11 cellular contexts compared by ENCODE assay signal in the genomic region with DNA sequence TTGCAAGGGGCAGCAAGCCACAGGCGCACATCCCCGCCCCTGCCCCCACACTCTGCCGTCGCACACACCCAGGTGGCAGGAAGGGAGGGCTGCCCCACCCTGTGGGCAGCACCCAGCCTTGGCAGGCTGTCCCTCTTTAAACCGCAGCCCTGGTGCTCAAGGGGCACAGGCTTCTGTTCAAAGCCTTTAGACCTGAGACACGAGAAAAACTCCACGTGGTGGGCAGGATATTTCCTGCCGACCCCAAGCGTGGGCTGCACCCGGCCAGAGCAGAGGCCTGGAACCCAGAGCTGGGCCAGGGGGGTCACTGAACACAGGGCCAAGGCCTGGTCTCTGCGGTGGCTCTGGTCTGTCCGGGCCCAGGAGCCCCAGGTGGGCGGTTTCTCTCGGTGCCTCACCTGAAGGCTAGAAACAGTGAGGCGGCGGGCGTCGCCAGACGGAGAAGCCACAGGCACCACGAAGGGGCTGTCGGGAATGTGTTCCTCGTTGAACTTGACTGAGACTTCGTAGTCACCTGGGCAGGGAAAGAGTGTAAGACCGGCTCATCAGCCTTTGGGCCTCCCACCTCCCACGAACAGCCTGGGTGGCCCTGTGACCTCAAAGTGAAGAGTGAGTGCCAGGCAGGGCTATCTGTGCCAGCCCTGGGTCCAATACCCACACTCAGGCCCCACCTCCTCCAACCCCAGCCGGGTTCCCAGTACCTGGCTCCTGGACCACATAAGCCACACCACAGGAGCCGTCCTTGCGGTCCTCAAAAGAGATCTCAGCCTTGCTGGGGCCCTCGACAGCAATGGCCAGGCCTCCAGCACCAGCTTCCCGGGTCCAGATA. TPM values are rescaled to one million over a fixed set of nuclear protein-coding genes. Genes with fewer than 3 reads are reported as not detected.
DNase-seq lines count a peak whose midpoint lies in the region; ATAC-seq lines count a peak whose summit lies in the region.
"Had no signal": no experiment of that assay in that cellular context is flagged by ENCODE, and none has a peak within 500 bp of the region (broad histone marks: within the 10 kb centered on the region; RNA-seq: fewer than 3 reads in every experiment).

No MANE protein-coding gene starts in this region.

- ATAC-seq in activated naive CD8-positive, alpha-beta T cell treated with anti-CD3 and anti-CD28 coated beads, Interleukin-2, amount 50 U/mL, for 24 hours = no peak
- ATAC-seq in GM18873 (IDR thresholded peaks at IDR 0.05; ENCODE audit: low FRiP score, unreplicated experiment) (no peak), HG03460 (IDR thresholded peaks at IDR 0.05; ENCODE audit: unreplicated experiment) (no peak)
- ATAC-seq: HCT116 had no signal

- H3K4me1 ChIP-seq in CD4-positive, alpha-beta memory T cell (ENCODE audit: insufficient read depth, low read length) = peaks cover 92% of the 10 kb centered on the region
- no peaks in the 10 kb centered on the region for H3K4me1 ChIP-seq in mesodermal cell (ENCODE audit: control insufficient read depth, insufficient read depth, low read length, poor library complexity, severe bottlenecking)

- no peaks in the 10 kb centered on the region for H3K9me3 Mint-ChIP-seq in CD4-positive, alpha-beta memory T cell
- H3K9me3 Mint-ChIP-seq in IgD-negative memory B cell = no peaks in the 10 kb centered on the region
- H3K9me3 Mint-ChIP-seq in activated naive CD8-positive, alpha-beta T cell treated with anti-CD3 and anti-CD28 coated beads, Interleukin-2, amount 50 U/mL, for 24 hours = no peaks in the 10 kb centered on the region

- H3K27me3 Mint-ChIP-seq in CD4-positive, alpha-beta memory T cell = no peaks in the 10 kb centered on the region
- no peaks in the 10 kb centered on the region for H3K27me3 Mint-ChIP-seq in IgD-negative memory B cell
- no peaks in the 10 kb centered on the region for H3K27me3 Mint-ChIP-seq in activated naive CD8-positive, alpha-beta T cell treated with anti-CD3 and anti-CD28 coated beads, Interleukin-2, amount 50 U/mL, for 24 hours

- CTCF ChIA-PET in CD4-positive, alpha-beta memory T cell (lab: Charles Lee; ENCODE audit: partially characterized antibody) = no interaction called here

- DNase-seq in CD4-positive, alpha-beta memory T cell = peak; percentile 67 to 74 (median 73)
- DNase-seq in activated naive CD8-positive, alpha-beta T cell treated with anti-CD3 and anti-CD28 coated beads, Interleukin-2, amount 50 U/mL, for 24 hours = no peak
- no peak for DNase-seq in mucosa of gallbladder (ENCODE audit: low spot score)
- no peak for DNase-seq in DMS53 treated with DMSO at 0.1 percent for 48 hours (lab: John Stamatoyannopoulos, UW; ENCODE audit: unreplicated experiment)

- peaks cover 3 to 37% of the 10 kb centered on the region in 2 donors for H3K36me3 Mint-ChIP-seq in CD4-positive, alpha-beta memory T cell
- peaks cover 4% of the 10 kb centered on the region for H3K36me3 Mint-ChIP-seq in IgD-negative memory B cell
- peaks cover 18% of the 10 kb centered on the region for H3K36me3 Mint-ChIP-seq in activated naive CD8-positive, alpha-beta T cell treated with anti-CD3 and anti-CD28 coated beads, Interleukin-2, amount 50 U/mL, for 24 hours (ENCODE audit: low read depth)

- H3K9me3 ChIP-seq in CD4-positive, alpha-beta memory T cell (ENCODE audit: control insufficient read depth in 1 of 2, low read length in 2 of 2) = no peaks in the 10 kb centered on the region
- no peaks in the 10 kb centered on the region for H3K9me3 ChIP-seq in mesodermal cell (ENCODE audit: control insufficient read depth, low read length)

- H3K27ac ChIP-seq in CD4-positive, alpha-beta memory T cell (ENCODE audit: low read depth, low read length) = peak overlapping the region; percentile 47
- peak overlapping the region; percentile 10 for H3K27ac ChIP-seq in mesodermal cell (ENCODE audit: low read depth, low read length, severe bottlenecking)
- H3K27ac ChIP-seq: VCaP had no signal

- POLR2A ChIA-PET in CD4-positive, alpha-beta memory T cell (lab: Charles Lee; ENCODE audit: partially characterized antibody) = interaction anchor here (1.3 to 12.9 kb wide), 5 partner anchors 9 to 371 kb away, joined by 3 to 245 read pairs (median 6); partner anchors contain the start of gene RPL10

- H3K4me3 ChIP-seq in CD4-positive, alpha-beta memory T cell (ENCODE audit: low read length in 2 of 2) = no peak overlapping the region
- no peak overlapping the region for H3K4me3 ChIP-seq in mesodermal cell (ENCODE audit: extremely low read depth, insufficient read depth, low read length, poor library complexity, severe bottlenecking)

- peaks cover 22 to 77% (median 44%) of the 10 kb centered on the region in 4 donors for H3K4me1 Mint-ChIP-seq in CD4-positive, alpha-beta memory T cell
- H3K4me1 Mint-ChIP-seq in IgD-negative memory B cell = peaks cover 5 to 17% (median 16%) of the 10 kb centered on the region in 3 donors
- peaks cover 43% of the 10 kb centered on the region for H3K4me1 Mint-ChIP-seq in activated naive CD8-positive, alpha-beta T cell treated with anti-CD3 and anti-CD28 coated beads, Interleukin-2, amount 50 U/mL, for 24 hours

- peak overlapping the region; percentile 86 to 93 (median 89) for H3K27ac Mint-ChIP-seq in CD4-positive, alpha-beta memory T cell
- H3K27ac Mint-ChIP-seq in IgD-negative memory B cell = peak overlapping the region; percentile 71 to 92 (median 91)
- peak overlapping the region; percentile 76 for H3K27ac Mint-ChIP-seq in activated naive CD8-positive, alpha-beta T cell treated with anti-CD3 and anti-CD28 coated beads, Interleukin-2, amount 50 U/mL, for 24 hours

- intact Hi-C loops in CD4-positive, alpha-beta memory T cell (cut with micrococcal nuclease) = no loop called here

- H3K36me3 ChIP-seq in CD4-positive, alpha-beta memory T cell (ENCODE audit: insufficient read depth, low read length) = peaks cover 60% of the 10 kb centered on the region
- H3K36me3 ChIP-seq in mesodermal cell (ENCODE audit: control insufficient read depth, insufficient read depth, low read length) = peaks cover 46% of the 10 kb centered on the region

- no peaks in the 10 kb centered on the region for H3K27me3 ChIP-seq in CD4-positive, alpha-beta memory T cell (ENCODE audit: insufficient read depth, low read length)

- 97 to 98% methylated on average over 20 to 24 of the region's 30 CpGs for WGBS in mesodermal cell (ENCODE audit: insufficient coverage in 2 of 2), 2 experiments

- peak overlapping the region in 7 of 8 donors; percentile 59 to 70 (median 68) for H3K4me3 Mint-ChIP-seq in CD4-positive, alpha-beta memory T cell
- H3K4me3 Mint-ChIP-seq in IgD-negative memory B cell = peak overlapping the region; percentile 21 to 82 (median 78)
- H3K4me3 Mint-ChIP-seq in activated naive CD8-positive, alpha-beta T cell treated with anti-CD3 and anti-CD28 coated beads, Interleukin-2, amount 50 U/mL, for 24 hours = no peak overlapping the region

RNA-seq across cellular contexts. Expression of gene FLNA, which starts 23.0 kb away (rescaled TPM):
- 100 to 1,000 TPM; 839 to 871 TPM for total RNA-seq in CD4-positive, alpha-beta memory T cell
- polyA plus RNA-seq in CD4-positive, alpha-beta memory T cell = 100 to 1,000 TPM in 1 of 2 donors, 10 to 100 TPM in 1; 87.4 to 683 TPM
- 396 TPM for polyA plus RNA-seq in IgD-negative memory B cell
- polyA plus RNA-seq in mesodermal cell (2013, experiment 1 of 2) = 684 TPM
- 564 TPM for polyA plus RNA-seq in mesodermal cell (2013, experiment 2 of 2)
- 2,367 TPM for total RNA-seq in mucosa of gallbladder

RNA-seq across cellular contexts. Expression of gene EMD, which starts 27.7 kb away (rescaled TPM):
- total RNA-seq in CD4-positive, alpha-beta memory T cell = 10 to 100 TPM; 84.3 to 88.7 TPM
- polyA plus RNA-seq in CD4-positive, alpha-beta memory T cell = 10 to 100 TPM; 30.3 to 38.2 TPM
- 32.4 TPM for polyA plus RNA-seq in IgD-negative memory B cell
- 86.7 TPM for polyA plus RNA-seq in mesodermal cell (2013, experiment 1 of 2)
- polyA plus RNA-seq in mesodermal cell (2013, experiment 2 of 2) = 71.3 TPM
- total RNA-seq in mucosa of gallbladder = 62.6 TPM

RNA-seq across cellular contexts. Expression of gene RPL10, which starts 46.8 kb away (rescaled TPM):
- 1,000 to 10,000 TPM; 5,157 to 5,386 TPM for total RNA-seq in CD4-positive, alpha-beta memory T cell
- 1,000 to 10,000 TPM; 4,018 to 5,740 TPM for polyA plus RNA-seq in CD4-positive, alpha-beta memory T cell
- polyA plus RNA-seq in IgD-negative memory B cell = 5,716 TPM
- 3,353 TPM for polyA plus RNA-seq in mesodermal cell (2013, experiment 1 of 2)
- 3,098 TPM for polyA plus RNA-seq in mesodermal cell (2013, experiment 2 of 2)
- total RNA-seq in mucosa of gallbladder = 1,937 TPM

RNA-seq across cellular contexts. Expression of gene TKTL1, which starts 55.8 kb away (rescaled TPM):
- total RNA-seq in CD4-positive, alpha-beta memory T cell = 1 to 10 TPM in 1 of 2 experiments, under 1 TPM in 1; 0.32 to 1.9 TPM
- 10 to 100 TPM; 19.3 to 44.1 TPM for polyA plus RNA-seq in CD4-positive, alpha-beta memory T cell
- polyA plus RNA-seq in IgD-negative memory B cell = 5.5 TPM
- polyA plus RNA-seq in mesodermal cell (2013, experiment 1 of 2) = 0.37 TPM
- 0.40 TPM for polyA plus RNA-seq in mesodermal cell (2013, experiment 2 of 2)
- not detected for total RNA-seq in mucosa of gallbladder
- total RNA-seq: LHCN-M2 had no signal

RNA-seq across cellular contexts. Expression of gene TEX28, which starts 56.5 kb away (rescaled TPM):
- not detected for total RNA-seq in CD4-positive, alpha-beta memory T cell
- not detected for polyA plus RNA-seq in CD4-positive, alpha-beta memory T cell
- not detected for polyA plus RNA-seq in IgD-negative memory B cell
- not detected for polyA plus RNA-seq in mesodermal cell (2013, experiment 1 of 2)
- polyA plus RNA-seq in mesodermal cell (2013, experiment 2 of 2) = not detected
- total RNA-seq in mucosa of gallbladder = not detected
- total RNA-seq: LHCN-M2 had no signal

Comparison
In these comparisons a context has a peak if more than half of its experiments do, and no peak if none do; other contexts are left out.
1. DNase-seq: peak in CD4-positive, alpha-beta memory T cell (5 of 5); none in activated naive CD8-positive, alpha-beta T cell treated with anti-CD3 and anti-CD28 coated beads, Interleukin-2, amount 50 U/mL, for 24 hours (single experiment), mucosa of gallbladder (single experiment) and DMS53 treated with DMSO at 0.1 percent for 48 hours (single experiment).
2. Peak in every context shown above with its lines, with median percentiles within 50 percentile points of each other: H3K27ac Mint-ChIP-seq.